In genomic region chr14:42222924-42223471, GRCh38 we compare ENCODE assay signal across 8 cellular contexts.
DNase-seq lines count a peak whose midpoint lies in the region; ATAC-seq and TF ChIP-seq lines count a peak whose summit lies in the region.

No MANE protein-coding gene starts in this region.

- no peaks in the 10 kb centered on the region for H3K36me3 Mint-ChIP-seq in brain
- no peaks in the 10 kb centered on the region for H3K36me3 Mint-ChIP-seq in activated naive CD4-positive, alpha-beta T cell treated with anti-CD3 and anti-CD28 coated beads, Interleukin-2, amount 50 U/mL, for 72 hours
- no peaks in the 10 kb centered on the region for H3K36me3 Mint-ChIP-seq in endodermal cell (ENCODE audit: low read depth)

- no peak overlapping the region for H3K27ac ChIP-seq in endodermal cell (ENCODE audit: low read depth, low read length)

- no peaks in the 10 kb centered on the region for H3K36me3 ChIP-seq in endodermal cell (ENCODE audit: control insufficient read depth, insufficient read depth, low read length)

- H3K27ac Mint-ChIP-seq in brain (peak overlapping the region; percentile 12 to 68 (median 62)), endodermal cell (no peak overlapping the region)
- no peak overlapping the region for H3K27ac Mint-ChIP-seq in activated naive CD4-positive, alpha-beta T cell treated with anti-CD3 and anti-CD28 coated beads, Interleukin-2, amount 50 U/mL, for 72 hours

- no peak for TF ChIP-seq CTCF in brain (conservative IDR thresholded peaks at IDR 0.05)
- no peak for TF ChIP-seq CTCF in endodermal cell (conservative IDR thresholded peaks at IDR 0.05)

- H3K4me3 Mint-ChIP-seq in brain (peak overlapping the region in 3 of 5 experiments; percentile 0 to 37 (median 5)), endodermal cell (no peak overlapping the region)

- peaks cover 27% of the 10 kb centered on the region for H3K4me1 Mint-ChIP-seq in brain
- no peaks in the 10 kb centered on the region for H3K4me1 Mint-ChIP-seq in endodermal cell

- H3K9ac ChIP-seq in endodermal cell (ENCODE audit: extremely low read depth, low read length, poor library complexity, severe bottlenecking): no peak overlapping the region

- no peaks in the 10 kb centered on the region for H3K4me1 ChIP-seq in endodermal cell (ENCODE audit: control insufficient read depth, insufficient read depth, low read length)

- H3K9me3 Mint-ChIP-seq in brain (peaks cover 0 to 12% (median 0%) of the 10 kb centered on the region in 5 experiments), endodermal cell (peaks cover 9% of the 10 kb centered on the region)
- peaks cover 3 to 4% of the 10 kb centered on the region in 2 donors for H3K9me3 Mint-ChIP-seq in activated naive CD4-positive, alpha-beta T cell treated with anti-CD3 and anti-CD28 coated beads, Interleukin-2, amount 50 U/mL, for 72 hours

- 75 to 85% methylated on average over 3 of the region's 3 CpGs for WGBS in endodermal cell (ENCODE audit: insufficient coverage in 1 of 2, insufficient read length in 1 of 2), 2 experiments

- DNase-seq in NCI-H146 treated with DMSO at 0.1 percent for 48 hours (lab: John Stamatoyannopoulos, UW; ENCODE audit: unreplicated experiment) (peak; percentile 54), retina (peak; percentile 24), endodermal cell (no peak)
- no peak for DNase-seq in activated naive CD4-positive, alpha-beta T cell treated with anti-CD3 and anti-CD28 coated beads, Interleukin-2, amount 50 U/mL, for 72 hours (ENCODE audit: low spot score in 2 of 2)
- DNase-seq in stimulated activated naive CD4-positive, alpha-beta T cell (lab: John Stamatoyannopoulos, UW): no peak

- H3K9me3 ChIP-seq in endodermal cell (ENCODE audit: control insufficient read depth, low read length): peaks cover 6% of the 10 kb centered on the region

- H3K27me3 ChIP-seq in endodermal cell (ENCODE audit: control insufficient read depth, insufficient read depth, low read length, poor library complexity, severe bottlenecking): no peaks in the 10 kb centered on the region

- ATAC-seq in GM18517 (IDR thresholded peaks at IDR 0.05; ENCODE audit: unreplicated experiment) (peak; percentile 91), HG02642 (IDR thresholded peaks at IDR 0.05; ENCODE audit: poor library complexity, unreplicated experiment) (peak; percentile 97)
- no peak for ATAC-seq in activated naive CD4-positive, alpha-beta T cell treated with anti-CD3 and anti-CD28 coated beads, Interleukin-2, amount 50 U/mL, for 72 hours

- peaks cover 4% of the 10 kb centered on the region for H3K27me3 Mint-ChIP-seq in brain
- H3K27me3 Mint-ChIP-seq in endodermal cell (ENCODE audit: insufficient read depth): no peaks in the 10 kb centered on the region

- no peak overlapping the region for H3K4me3 ChIP-seq in endodermal cell (ENCODE audit: low read length)

Comparison
In these comparisons a context has a peak if more than half of its experiments do, and no peak if none do; other contexts are left out.
1. ATAC-seq: peak in GM18517 (single experiment) and HG02642 (single experiment); none in activated naive CD4-positive, alpha-beta T cell treated with anti-CD3 and anti-CD28 coated beads, Interleukin-2, amount 50 U/mL, for 72 hours (0 of 2).
2. DNase-seq: peak in NCI-H146 treated with DMSO at 0.1 percent for 48 hours (single experiment) and retina (single experiment); none in activated naive CD4-positive, alpha-beta T cell treated with anti-CD3 and anti-CD28 coated beads, Interleukin-2, amount 50 U/mL, for 72 hours (0 of 2), stimulated activated naive CD4-positive, alpha-beta T cell (0 of 6) and endodermal cell (single experiment).
3. H3K27ac Mint-ChIP-seq: peak in brain (5 of 5); none in activated naive CD4-positive, alpha-beta T cell treated with anti-CD3 and anti-CD28 coated beads, Interleukin-2, amount 50 U/mL, for 72 hours (0 of 2) and endodermal cell (single experiment).